ENCODE assay signal across 9 cellular contexts in the genomic region with DNA sequence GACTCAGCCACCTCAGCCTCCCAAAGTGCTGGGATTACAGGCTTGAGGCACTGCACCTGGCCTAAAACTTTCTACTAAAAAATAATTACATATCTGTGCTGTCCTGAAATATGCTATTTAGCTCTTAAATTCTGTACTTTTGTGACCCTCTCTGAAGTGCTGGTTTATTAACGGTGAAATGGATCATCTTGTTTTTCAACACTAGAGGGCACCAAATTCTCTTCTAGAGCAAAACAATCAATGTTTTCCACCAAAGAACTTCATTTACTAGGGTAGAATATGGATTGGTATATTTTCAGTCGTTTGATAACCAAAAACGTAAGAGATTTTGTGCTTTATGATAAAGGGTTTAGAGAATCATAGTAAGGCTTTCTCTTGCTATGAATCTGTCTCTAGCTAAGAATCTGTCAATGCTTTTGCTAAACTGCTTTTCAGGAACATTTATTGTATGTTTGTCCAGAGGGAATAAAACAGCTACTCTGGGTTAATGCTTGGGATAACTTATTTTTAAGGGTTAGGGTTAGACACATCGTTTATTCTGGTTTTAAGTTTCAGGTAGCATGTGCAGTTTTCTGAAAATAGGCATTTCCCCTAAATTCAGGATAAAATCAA.
DNase-seq lines count a peak whose midpoint lies in the region; ATAC-seq and TF ChIP-seq lines count a peak whose summit lies in the region.
"Had no signal": no experiment of that assay in that cellular context is flagged by ENCODE, and none has a peak within 500 bp of the region (broad histone marks: within the 10 kb centered on the region; RNA-seq: fewer than 3 reads in every experiment).

No MANE protein-coding gene starts in this region.

- peaks cover 3% of the 10 kb centered on the region for H3K27me3 Mint-ChIP-seq in nephron progenitor cell (ENCODE audit: low read depth, poor library complexity)
- H3K27me3 Mint-ChIP-seq: central memory CD8-positive, alpha-beta T cell had no signal

- no peaks in the 10 kb centered on the region for H3K9me3 ChIP-seq in heart right ventricle

- H3K9me3 Mint-ChIP-seq in nephron progenitor cell = peaks cover 11% of the 10 kb centered on the region
- H3K9me3 Mint-ChIP-seq: central memory CD8-positive, alpha-beta T cell had no signal

- peaks cover 0 to 14% (median 0%) of the 10 kb centered on the region in 9 donors for H3K36me3 ChIP-seq in heart right ventricle

- DNase-seq in heart right ventricle (no peak), Right ventricle myocardium inferior (ENCODE audit: missing footprints) (no peak), NCI-H345 (lab: John Stamatoyannopoulos, UW) (peak; percentile 43), dedifferentiated amniotic fluid mesenchymal stem cell (ENCODE audit: extremely low spot score) (peak; percentile 29), nephron progenitor cell (no peak), ureter (ENCODE audit: low spot score) (no peak)
- DNase-seq in activated naive CD4-positive, alpha-beta T cell treated with anti-CD3 and anti-CD28 coated beads, Interleukin-2, amount 50 U/mL, for 16 hours = no peak

- H3K36me3 Mint-ChIP-seq in nephron progenitor cell (ENCODE audit: low read depth) = peaks cover 24% of the 10 kb centered on the region

- no peaks in the 10 kb centered on the region for H3K4me1 Mint-ChIP-seq in nephron progenitor cell
- H3K4me1 Mint-ChIP-seq: central memory CD8-positive, alpha-beta T cell had no signal

- intact Hi-C loops in heart right ventricle (cut with DNase I) = loop anchor here in 6 of 10 donors (1.0 to 5.0 kb wide), 4 partner anchors 373 to 384 kb away; no protein-coding TSS in a partner anchor
- intact Hi-C loops in Right ventricle myocardium inferior (cut with DNase I) = loop anchor here (2.0 to 5.0 kb wide), 2 partner anchors 278 to 384 kb away; a partner anchor contains a TSS

- 6% methylated on average over 4 of the region's 4 CpGs for WGBS in heart right ventricle, 2 donors

- TF ChIP-seq CTCF in heart right ventricle (IDR thresholded peaks at IDR 0.05) (peak; percentile 49 to 79 (median 69)), nephron progenitor cell (IDR thresholded peaks at IDR 0.05) (peak; percentile 65)

- no peak overlapping the region for H3K4me3 ChIP-seq in heart right ventricle

- ATAC-seq in heart right ventricle (peak in 1 of 8 donors; percentile 47), Right ventricle myocardium inferior (no peak), HG02885 (IDR thresholded peaks at IDR 0.05; ENCODE audit: poor library complexity, unreplicated experiment) (peak; percentile 82)

- no peak overlapping the region for H3K27ac Mint-ChIP-seq in nephron progenitor cell

- no peaks in the 10 kb centered on the region for H3K27me3 ChIP-seq in heart right ventricle

- no peak overlapping the region for H3K27ac ChIP-seq in heart right ventricle

- no peak overlapping the region for H3K4me3 Mint-ChIP-seq in nephron progenitor cell
- H3K4me3 Mint-ChIP-seq: central memory CD8-positive, alpha-beta T cell had no signal

- no peaks in the 10 kb centered on the region for H3K4me1 ChIP-seq in heart right ventricle

Comparison
In these comparisons a context has a peak if more than half of its experiments do, and no peak if none do; other contexts are left out.
1. DNase-seq: peak in NCI-H345 (single experiment) and dedifferentiated amniotic fluid mesenchymal stem cell (single experiment); none in heart right ventricle (0 of 2), Right ventricle myocardium inferior (single experiment), nephron progenitor cell (single experiment), activated naive CD4-positive, alpha-beta T cell treated with anti-CD3 and anti-CD28 coated beads, Interleukin-2, amount 50 U/mL, for 16 hours (single experiment) and ureter (single experiment).